ENCODE assay signal across 33 cellular contexts in genomic region chr4:81432825-81433224, GRCh38. TPM values are rescaled to one million over a fixed set of nuclear protein-coding genes. Genes with fewer than 3 reads are reported as not detected.
"Had no signal": no experiment of that assay in that cellular context is flagged by ENCODE, and none has a peak within 500 bp of the region (broad histone marks: within the 10 kb centered on the region; RNA-seq: fewer than 3 reads in every experiment).

No MANE protein-coding gene starts in this region.

- DNase-seq: activated CD4-positive, alpha-beta T cell treated with anti-CD3 and anti-CD28 coated beads, Interleukin-2, amount 10 ng/mL, durations not matched to agents 24 days and 14 days; activated CD4-positive, alpha-beta T cell treated with anti-CD3 and anti-CD28 coated beads, Interleukin-2, amount 50 U/mL, for 4 hours; activated CD4-positive, CD25-positive, alpha-beta regulatory T cell; activated CD8-positive, alpha-beta T cell treated with anti-CD3 and anti-CD28 coated beads for 36 hours; activated effector memory CD4-positive, alpha-beta T cell treated with anti-CD3 and anti-CD28 coated beads, Interleukin-2, amount 50 U/mL, for 16 hours; activated naive CD4-positive, alpha-beta T cell treated with Interleukin-2 at 50 U/mL for 16 hours; activated T-cell treated with anti-CD3 and anti-CD28 coated beads, Interleukin-2, amount 50 U/mL, for 1 hour; activated T-cell treated with anti-CD3 and anti-CD28 coated beads, Interleukin-2, amount 50 U/mL, for 72 hours; adrenal gland; body of pancreas; central memory CD4-positive, alpha-beta T cell; Kasumi-1; KG1; MG63; NCI-H1048; NCI-H1105 treated with DMSO at 0.1 percent for 48 hours; NCI-H1436; NCI-H1694; NCI-H1930; NCI-H2081 treated with DMSO at 0.1 percent for 48 hours; NCI-H226; NCI-H446 treated with DMSO at 0.1 percent for 48 hours; NCI-H524; SW 1271; T-helper 1 cell; T-helper 2 cell; T1000; WERI-Rb-1 had no signal

- H3K27ac ChIP-seq: adrenal gland, body of pancreas, WERI-Rb-1 had no signal

- H3K9me3 ChIP-seq: adrenal gland, body of pancreas, MG63 had no signal

- H3K36me3 ChIP-seq: MG63 had no signal

- ATAC-seq: activated CD8-positive, alpha-beta T cell treated with anti-CD3 and anti-CD28 coated beads for 36 hours; activated naive CD4-positive, alpha-beta T cell treated with anti-CD3 and anti-CD28 coated beads, Interleukin-2, amount 50 U/mL, for 72 hours; activated T-cell treated with anti-CD3 and anti-CD28 coated beads, Interleukin-2, amount 50 U/mL, for 72 hours; activated T-helper 17 cell treated with anti-CD3 and anti-CD28 coated beads, Interleukin-2, amount 50 U/mL, for 72 hours; body of pancreas; Panc1 had no signal

- H3K4me3 ChIP-seq: adrenal gland, body of pancreas, MG63 had no signal

- H3K27me3 ChIP-seq: adrenal gland, body of pancreas, MG63 had no signal

- FAIRE-seq: astrocyte had no signal

- H3K4me1 ChIP-seq: adrenal gland, body of pancreas had no signal

RNA-seq across cellular contexts. Expression of gene RASGEF1B, which starts 38.9 kb away (rescaled TPM):
- total RNA-seq: RPMI7951 had no signal
